In genomic region chr15:90071220-90071807, GRCh38 we compare ENCODE assay signal across 9 cellular contexts. TPM values are rescaled to one million over a fixed set of nuclear protein-coding genes. Genes with fewer than 3 reads are reported as not detected.
DNase-seq lines count a peak whose midpoint lies in the region; ATAC-seq and TF ChIP-seq lines count a peak whose summit lies in the region.
"Had no signal": no experiment of that assay in that cellular context is flagged by ENCODE, and none has a peak within 500 bp of the region (broad histone marks: within the 10 kb centered on the region; RNA-seq: fewer than 3 reads in every experiment).

No MANE protein-coding gene starts in this region.

- no peaks in the 10 kb centered on the region for H3K4me1 ChIP-seq in HEK293 (ENCODE audit: control insufficient read depth, insufficient read depth, low read length)

- H3K4me3 Mint-ChIP-seq in Calu3 (ENCODE audit: low read depth, unreplicated experiment): no peak overlapping the region
- no peak overlapping the region for H3K4me3 Mint-ChIP-seq in central memory CD8-positive, alpha-beta T cell
- H3K4me3 Mint-ChIP-seq: T-helper 1 cell treated with Interleukin-12 subunit alpha and Interleukin-12 subunit beta and Interleukin-4 antibody, amounts not matched to agents 30 μg/mL and 1 μg/mL, for 36 hours had no signal

- TF ChIP-seq CTCF in Calu3 (IDR thresholded peaks at IDR 0.05; ENCODE audit: unreplicated experiment) (peak; percentile 77), HEK293 (tag by site-specific recombination; IDR thresholded peaks at IDR 0.05) (0 out of 2 replicates have a peak, but pooled peaks have one; percentile 20)

- H3K4me1 Mint-ChIP-seq in Calu3 (ENCODE audit: low read depth, unreplicated experiment): no peaks in the 10 kb centered on the region
- H3K4me1 Mint-ChIP-seq in central memory CD8-positive, alpha-beta T cell: no peaks in the 10 kb centered on the region

- BruUV-seq in Calu3 (replicated peaks; lab: Mats Ljungman, UMichigan): no TSS peak

- intact Hi-C loops in Calu3 (cut with micrococcal nuclease; ENCODE audit: unreplicated experiment): loop anchor here (1.0 to 2.0 kb wide), 3 partner anchors 73 to 177 kb away; no protein-coding TSS in a partner anchor

- no peak overlapping the region for H3K27ac Mint-ChIP-seq in Calu3 (ENCODE audit: unreplicated experiment)
- no peak overlapping the region for H3K27ac Mint-ChIP-seq in central memory CD8-positive, alpha-beta T cell (ENCODE audit: low read depth)
- H3K27ac Mint-ChIP-seq: T-helper 1 cell treated with Interleukin-12 subunit alpha and Interleukin-12 subunit beta and Interleukin-4 antibody, amounts not matched to agents 30 μg/mL and 1 μg/mL, for 36 hours had no signal

- H3K27ac ChIP-seq in HEK293 (ENCODE audit: extremely low read depth, low read depth, low read length): no peak overlapping the region

- peak; percentile 86 for DNase-seq in Calu3
- peak; percentile 23 for DNase-seq in NCI-H2227 treated with DMSO at 0.1 percent for 48 hours (lab: John Stamatoyannopoulos, UW)
- peak; percentile 65 for DNase-seq in activated CD4-positive, alpha-beta T cell treated with anti-CD3 and anti-CD28 coated beads for 1 hour
- peak; percentile 65 to 69 for DNase-seq in central memory CD8-positive, alpha-beta T cell (ENCODE audit: low spot score in 2 of 2)
- peak; percentile 80 for DNase-seq in left lobe of liver (ENCODE audit: low spot score)
- DNase-seq in stimulated activated CD4-positive, alpha-beta T cell treated with anti-CD3 and anti-CD28 coated beads, Interleukin-4, amount 100 ng/mL, for 48 hours (ENCODE audit: low read depth in 2 of 2): peak; percentile 72 to 74

- peaks cover 5% of the 10 kb centered on the region for H3K36me3 Mint-ChIP-seq in Calu3 (ENCODE audit: insufficient read depth, unreplicated experiment)
- H3K36me3 Mint-ChIP-seq in central memory CD8-positive, alpha-beta T cell (ENCODE audit: insufficient read depth): peaks cover 4% of the 10 kb centered on the region

- H3K4me3 ChIP-seq in HEK293 (ENCODE audit: low read depth, low read length): no peak overlapping the region

- ATAC-seq in central memory CD8-positive, alpha-beta T cell (replicated peaks; ENCODE audit: extremely low read depth, poor library complexity, severe bottlenecking): peak; percentile 93
- peak; percentile 80 for ATAC-seq in left lobe of liver
- no peak for ATAC-seq in GM18519 (IDR thresholded peaks at IDR 0.05; ENCODE audit: low FRiP score, unreplicated experiment)

- POLR2A ChIA-PET in HEK293 (lab: Yijun Ruan, JAX): interaction anchor here (0.6 to 0.8 kb wide), 2 partner anchors 96 to 158 kb away, joined by 5 read pairs; partner anchors contain the start of gene ARPIN

- no peaks in the 10 kb centered on the region for H3K27me3 Mint-ChIP-seq in Calu3 (ENCODE audit: unreplicated experiment)
- H3K27me3 Mint-ChIP-seq in central memory CD8-positive, alpha-beta T cell: no peaks in the 10 kb centered on the region

- CTCF ChIA-PET in Calu3 (lab: Charles Lee): interaction anchor here (0.7 to 2.1 kb wide), 4 partner anchors 37 to 177 kb away, joined by 3 to 13 read pairs (median 4); partner anchors contain the start of gene AP3S2
- CTCF ChIA-PET in HEK293 (lab: Yijun Ruan, JAX): interaction anchor here (0.5 to 2.5 kb wide), 48 partner anchors 8 to 951 kb away, joined by 3 to 20 read pairs (median 4); no protein-coding TSS in a partner anchor

- H3K9me3 ChIP-seq in HEK293 (ENCODE audit: control insufficient read depth, insufficient read depth, low read depth, low read length): no peaks in the 10 kb centered on the region

- H3K9me3 Mint-ChIP-seq in Calu3 (ENCODE audit: low read depth, unreplicated experiment): no peaks in the 10 kb centered on the region
- no peaks in the 10 kb centered on the region for H3K9me3 Mint-ChIP-seq in central memory CD8-positive, alpha-beta T cell
- H3K9me3 Mint-ChIP-seq: T-helper 1 cell treated with Interleukin-12 subunit alpha and Interleukin-12 subunit beta and Interleukin-4 antibody, amounts not matched to agents 30 μg/mL and 1 μg/mL, for 36 hours had no signal

- peaks cover 4 to 20% of the 10 kb centered on the region in 2 experiments; a peak in 2 of 3 replicates for H3K36me3 ChIP-seq in HEK293 (ENCODE audit: control insufficient read depth in 2 of 2, insufficient read depth in 1 of 2, low read length in 2 of 2)

TF ChIP-seq in HEK293, 187 proteins besides CTCF, POLR2A, EP300 and RAD21:
- TF ChIP-seq ZNF2 (tag by site-specific recombination; IDR thresholded peaks at IDR 0.05): peak; percentile 60; the same call in 1 of the 2 replicates
- TF ChIP-seq PATZ1 (tag by site-specific recombination; IDR thresholded peaks at IDR 0.05): 0 out of 2 replicates have a peak, but pooled peaks have one; percentile 26
- no peak for TF ChIP-seq YY1 (tag by site-specific recombination; IDR thresholded peaks at IDR 0.05)
- peak; percentile 41 for TF ChIP-seq ZNF654 (tag by site-specific recombination; IDR thresholded peaks at IDR 0.05; ENCODE audit: low read depth)
- TF ChIP-seq ZNF585B (tag by site-specific recombination; IDR thresholded peaks at IDR 0.05): no peak
- peak; percentile 36; the same call in 1 of the 2 replicates for TF ChIP-seq ZBTB8A (tag by site-specific recombination; IDR thresholded peaks at IDR 0.05)
- 0 out of 2 replicates have a peak, but pooled peaks have one; percentile 20 for TF ChIP-seq ZNF660 (tag by site-specific recombination; IDR thresholded peaks at IDR 0.05)
- TF ChIP-seq ZNF157 (tag by site-specific recombination; IDR thresholded peaks at IDR 0.05): peak; percentile 74

RNA-seq across cellular contexts. Expression of gene IDH2, which starts 31.0 kb away (rescaled TPM):
- total RNA-seq in Calu3 (2022) (96.1 and 108 TPM in 2 replicates), left lobe of liver (292 TPM)

Comparison
In these comparisons a context has a peak if more than half of its experiments do, and no peak if none do; other contexts are left out.
1. DNase-seq: peak in every context shown above with its lines; median percentile 86 in Calu3; 80 in left lobe of liver; 73 in stimulated activated CD4-positive, alpha-beta T cell treated with anti-CD3 and anti-CD28 coated beads, Interleukin-4, amount 100 ng/mL, for 48 hours; 67 in central memory CD8-positive, alpha-beta T cell; 65 in activated CD4-positive, alpha-beta T cell treated with anti-CD3 and anti-CD28 coated beads for 1 hour; 23 in NCI-H2227 treated with DMSO at 0.1 percent for 48 hours.